In genomic region chr18:74495581-74496507, GRCh38 we compare ENCODE assay signal across 8 cellular contexts. TPM values are rescaled to one million over a fixed set of nuclear protein-coding genes. Genes with fewer than 3 reads are reported as not detected.
DNase-seq lines count a peak whose midpoint lies in the region; ATAC-seq lines count a peak whose summit lies in the region.

CNDP2 (plus strand) TSS chr18:74496363; CDS start chr18:74499974, 3,611 bp downstream.

- no peaks in the 10 kb centered on the region for H3K27me3 ChIP-seq in H7 (ENCODE audit: control insufficient read depth, insufficient read depth, low read length)

- H3K27ac Mint-ChIP-seq in natural killer cell treated with Interleukin-12 subunit alpha and Interleukin-12 subunit beta and Interleukin-15 and Interleukin-18, amount 100 ng/mL, for 72 hours = peak within 1 kb of the TSS; percentile 93 to 96

- no peaks in the 10 kb centered on the region for H3K27me3 Mint-ChIP-seq in natural killer cell treated with Interleukin-12 subunit alpha and Interleukin-12 subunit beta and Interleukin-15 and Interleukin-18, amount 100 ng/mL, for 72 hours

- peak; percentile 100 for DNase-seq in ELF-1 (ENCODE audit: low read depth, low spot score)
- DNase-seq in H7 = peak; percentile 99
- DNase-seq in M059J (ENCODE audit: low read depth) = peak; percentile 98
- DNase-seq in SHP77 (lab: John Stamatoyannopoulos, UW) = peak; percentile 97 to 98
- DNase-seq in activated effector memory CD4-positive, alpha-beta T cell treated with Interleukin-2 at 50 U/mL for 16 hours = peak; percentile 97
- peak; percentile 97 for DNase-seq in fibroblast of peridontal ligament (ENCODE audit: extremely low read depth)
- DNase-seq in natural killer cell treated with Interleukin-12 subunit alpha and Interleukin-12 subunit beta and Interleukin-15 and Interleukin-18, amount 100 ng/mL, for 72 hours (ENCODE audit: low spot score) = peak; percentile 100
- peak; percentile 100 for DNase-seq in stimulated activated naive CD8-positive, alpha-beta T cell treated with anti-CD3 and anti-CD28 coated beads, Interleukin-15, Interleukin-2, amounts not matched to agents 100 U/mL and 50 U/mL, for 24 hours

- H3K4me3 ChIP-seq in H7 (ENCODE audit: insufficient read depth, low read depth, low read length) = peak within 1 kb of the TSS; percentile 95

- no peaks in the 10 kb centered on the region; the same call in 1 of the 2 replicates for H3K36me3 ChIP-seq in H7 (replicated peaks; ENCODE audit: control insufficient read depth, insufficient read depth, low read length)

- no peaks in the 10 kb centered on the region for H3K9me3 Mint-ChIP-seq in natural killer cell treated with Interleukin-12 subunit alpha and Interleukin-12 subunit beta and Interleukin-15 and Interleukin-18, amount 100 ng/mL, for 72 hours

- H3K4me1 Mint-ChIP-seq in natural killer cell treated with Interleukin-12 subunit alpha and Interleukin-12 subunit beta and Interleukin-15 and Interleukin-18, amount 100 ng/mL, for 72 hours (ENCODE audit: low read depth in 2 of 2) = peaks cover 38 to 46% of the 10 kb centered on the region in 2 donors

- H3K4me3 Mint-ChIP-seq in natural killer cell treated with Interleukin-12 subunit alpha and Interleukin-12 subunit beta and Interleukin-15 and Interleukin-18, amount 100 ng/mL, for 72 hours = peak within 1 kb of the TSS; percentile 85

- ATAC-seq in natural killer cell treated with Interleukin-12 subunit alpha and Interleukin-12 subunit beta and Interleukin-15 and Interleukin-18, amount 100 ng/mL, for 72 hours = peak; percentile 91 to 94
- ATAC-seq in stimulated activated naive CD8-positive, alpha-beta T cell treated with anti-CD3 and anti-CD28 coated beads, Interleukin-15, Interleukin-2, amounts not matched to agents 100 U/mL and 50 U/mL, for 24 hours = peak; percentile 73

- no peaks in the 10 kb centered on the region for H3K36me3 Mint-ChIP-seq in natural killer cell treated with Interleukin-12 subunit alpha and Interleukin-12 subunit beta and Interleukin-15 and Interleukin-18, amount 100 ng/mL, for 72 hours

RNA-seq across cellular contexts. Expression of gene CNDP2, which starts in this region (rescaled TPM):
- total RNA-seq in H7 (2014; rRNA removed; shearing (Covaris generic)) = 60.2 and 63.1 TPM in 2 replicates
- 25.9 and 31.9 TPM in 2 replicates for total RNA-seq in M059J (2014; rRNA removed; shearing (Covaris generic))
- total RNA-seq in natural killer cell treated with Interleukin-12 subunit alpha and Interleukin-12 subunit beta and Interleukin-15 and Interleukin-18, amount 100 ng/mL, for 72 hours = 100 to 1,000 TPM; 152 to 215 TPM

Comparison
In these comparisons a context has a peak if more than half of its experiments do, and no peak if none do; other contexts are left out.
1. Peak in every context shown above with its lines: DNase-seq, ATAC-seq and H3K4me3 ChIP-seq.